In genomic region chr17:30831257-30831656, GRCh38 we compare ENCODE assay signal across 1 cellular context.
A peak's percentile ranks its signal among the peaks of the same experiment; 100 is the strongest.
TF ChIP-seq lines count a peak whose summit lies in the region.

No MANE protein-coding gene starts in this region.

TF ChIP-seq in K562, 482 proteins besides CTCF, POLR2A, EP300 and RAD21 (continued from another document):
- TF ChIP-seq, protein P1, sequence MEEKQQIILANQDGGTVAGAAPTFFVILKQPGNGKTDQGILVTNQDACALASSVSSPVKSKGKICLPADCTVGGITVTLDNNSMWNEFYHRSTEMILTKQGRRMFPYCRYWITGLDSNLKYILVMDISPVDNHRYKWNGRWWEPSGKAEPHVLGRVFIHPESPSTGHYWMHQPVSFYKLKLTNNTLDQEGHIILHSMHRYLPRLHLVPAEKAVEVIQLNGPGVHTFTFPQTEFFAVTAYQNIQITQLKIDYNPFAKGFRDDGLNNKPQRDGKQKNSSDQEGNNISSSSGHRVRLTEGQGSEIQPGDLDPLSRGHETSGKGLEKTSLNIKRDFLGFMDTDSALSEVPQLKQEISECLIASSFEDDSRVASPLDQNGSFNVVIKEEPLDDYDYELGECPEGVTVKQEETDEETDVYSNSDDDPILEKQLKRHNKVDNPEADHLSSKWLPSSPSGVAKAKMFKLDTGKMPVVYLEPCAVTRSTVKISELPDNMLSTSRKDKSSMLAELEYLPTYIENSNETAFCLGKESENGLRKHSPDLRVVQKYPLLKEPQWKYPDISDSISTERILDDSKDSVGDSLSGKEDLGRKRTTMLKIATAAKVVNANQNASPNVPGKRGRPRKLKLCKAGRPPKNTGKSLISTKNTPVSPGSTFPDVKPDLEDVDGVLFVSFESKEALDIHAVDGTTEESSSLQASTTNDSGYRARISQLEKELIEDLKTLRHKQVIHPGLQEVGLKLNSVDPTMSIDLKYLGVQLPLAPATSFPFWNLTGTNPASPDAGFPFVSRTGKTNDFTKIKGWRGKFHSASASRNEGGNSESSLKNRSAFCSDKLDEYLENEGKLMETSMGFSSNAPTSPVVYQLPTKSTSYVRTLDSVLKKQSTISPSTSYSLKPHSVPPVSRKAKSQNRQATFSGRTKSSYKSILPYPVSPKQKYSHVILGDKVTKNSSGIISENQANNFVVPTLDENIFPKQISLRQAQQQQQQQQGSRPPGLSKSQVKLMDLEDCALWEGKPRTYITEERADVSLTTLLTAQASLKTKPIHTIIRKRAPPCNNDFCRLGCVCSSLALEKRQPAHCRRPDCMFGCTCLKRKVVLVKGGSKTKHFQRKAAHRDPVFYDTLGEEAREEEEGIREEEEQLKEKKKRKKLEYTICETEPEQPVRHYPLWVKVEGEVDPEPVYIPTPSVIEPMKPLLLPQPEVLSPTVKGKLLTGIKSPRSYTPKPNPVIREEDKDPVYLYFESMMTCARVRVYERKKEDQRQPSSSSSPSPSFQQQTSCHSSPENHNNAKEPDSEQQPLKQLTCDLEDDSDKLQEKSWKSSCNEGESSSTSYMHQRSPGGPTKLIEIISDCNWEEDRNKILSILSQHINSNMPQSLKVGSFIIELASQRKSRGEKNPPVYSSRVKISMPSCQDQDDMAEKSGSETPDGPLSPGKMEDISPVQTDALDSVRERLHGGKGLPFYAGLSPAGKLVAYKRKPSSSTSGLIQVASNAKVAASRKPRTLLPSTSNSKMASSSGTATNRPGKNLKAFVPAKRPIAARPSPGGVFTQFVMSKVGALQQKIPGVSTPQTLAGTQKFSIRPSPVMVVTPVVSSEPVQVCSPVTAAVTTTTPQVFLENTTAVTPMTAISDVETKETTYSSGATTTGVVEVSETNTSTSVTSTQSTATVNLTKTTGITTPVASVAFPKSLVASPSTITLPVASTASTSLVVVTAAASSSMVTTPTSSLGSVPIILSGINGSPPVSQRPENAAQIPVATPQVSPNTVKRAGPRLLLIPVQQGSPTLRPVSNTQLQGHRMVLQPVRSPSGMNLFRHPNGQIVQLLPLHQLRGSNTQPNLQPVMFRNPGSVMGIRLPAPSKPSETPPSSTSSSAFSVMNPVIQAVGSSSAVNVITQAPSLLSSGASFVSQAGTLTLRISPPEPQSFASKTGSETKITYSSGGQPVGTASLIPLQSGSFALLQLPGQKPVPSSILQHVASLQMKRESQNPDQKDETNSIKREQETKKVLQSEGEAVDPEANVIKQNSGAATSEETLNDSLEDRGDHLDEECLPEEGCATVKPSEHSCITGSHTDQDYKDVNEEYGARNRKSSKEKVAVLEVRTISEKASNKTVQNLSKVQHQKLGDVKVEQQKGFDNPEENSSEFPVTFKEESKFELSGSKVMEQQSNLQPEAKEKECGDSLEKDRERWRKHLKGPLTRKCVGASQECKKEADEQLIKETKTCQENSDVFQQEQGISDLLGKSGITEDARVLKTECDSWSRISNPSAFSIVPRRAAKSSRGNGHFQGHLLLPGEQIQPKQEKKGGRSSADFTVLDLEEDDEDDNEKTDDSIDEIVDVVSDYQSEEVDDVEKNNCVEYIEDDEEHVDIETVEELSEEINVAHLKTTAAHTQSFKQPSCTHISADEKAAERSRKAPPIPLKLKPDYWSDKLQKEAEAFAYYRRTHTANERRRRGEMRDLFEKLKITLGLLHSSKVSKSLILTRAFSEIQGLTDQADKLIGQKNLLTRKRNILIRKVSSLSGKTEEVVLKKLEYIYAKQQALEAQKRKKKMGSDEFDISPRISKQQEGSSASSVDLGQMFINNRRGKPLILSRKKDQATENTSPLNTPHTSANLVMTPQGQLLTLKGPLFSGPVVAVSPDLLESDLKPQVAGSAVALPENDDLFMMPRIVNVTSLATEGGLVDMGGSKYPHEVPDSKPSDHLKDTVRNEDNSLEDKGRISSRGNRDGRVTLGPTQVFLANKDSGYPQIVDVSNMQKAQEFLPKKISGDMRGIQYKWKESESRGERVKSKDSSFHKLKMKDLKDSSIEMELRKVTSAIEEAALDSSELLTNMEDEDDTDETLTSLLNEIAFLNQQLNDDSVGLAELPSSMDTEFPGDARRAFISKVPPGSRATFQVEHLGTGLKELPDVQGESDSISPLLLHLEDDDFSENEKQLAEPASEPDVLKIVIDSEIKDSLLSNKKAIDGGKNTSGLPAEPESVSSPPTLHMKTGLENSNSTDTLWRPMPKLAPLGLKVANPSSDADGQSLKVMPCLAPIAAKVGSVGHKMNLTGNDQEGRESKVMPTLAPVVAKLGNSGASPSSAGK (IDR thresholded peaks at IDR 0.05): peak; percentile 38; the same call in 1 of the 2 replicates
- TF ChIP-seq RB1 (IDR thresholded peaks at IDR 0.05; ENCODE audit: low read depth) (no peak), TAF15 (IDR thresholded peaks at IDR 0.05; ENCODE audit: low read depth, low read length) (no peak), MEF2D (tag; conservative IDR thresholded peaks at IDR 0.05; ENCODE audit: low read depth) (no peak), PRMT5 (CRISPR knock-in tag; IDR thresholded peaks at IDR 0.05) (no peak), KLF10 (CRISPR knock-in tag; IDR thresholded peaks at IDR 0.05) (no peak), GTF2F1 (IDR thresholded peaks at IDR 0.05; ENCODE audit: low read depth, low read length) (no peak), BCL6 (CRISPR knock-in tag; IDR thresholded peaks at IDR 0.05) (no peak), HDAC2 (IDR thresholded peaks at IDR 0.05) (no peak), SAP30 (IDR thresholded peaks at IDR 0.05; ENCODE audit: borderline replicate concordance, insufficient read depth, low read depth, low read length, poor library complexity, severe bottlenecking) (no peak), NR1H2 (CRISPR knock-in tag; IDR thresholded peaks at IDR 0.05) (no peak), ZNF583 (CRISPR knock-in tag; IDR thresholded peaks at IDR 0.05) (no peak), PTTG1 (tag; IDR thresholded peaks at IDR 0.05; ENCODE audit: low read depth) (no peak), ZSCAN32 (CRISPR knock-in tag; IDR thresholded peaks at IDR 0.05) (no peak), ZNF3 (CRISPR knock-in tag; IDR thresholded peaks at IDR 0.05) (no peak), SNIP1 (IDR thresholded peaks at IDR 0.05; ENCODE audit: low read depth) (no peak), REST (CRISPR knock-in tag; IDR thresholded peaks at IDR 0.05; ENCODE audit: low read depth) (no peak), CEBPG (CRISPR knock-in tag; IDR thresholded peaks at IDR 0.05) (no peak), CEBPG (tag; conservative IDR thresholded peaks at IDR 0.05 in 1 of 2, IDR thresholded peaks at IDR 0.05 in 1 of 2) (peak; percentile 57 to 66; a peak in 3 of 4 replicates), NBN (IDR thresholded peaks at IDR 0.05; ENCODE audit: low read depth) (no peak), ZNF584 (CRISPR knock-in tag; IDR thresholded peaks at IDR 0.05; ENCODE audit: low read depth) (no peak)
- TF ChIP-seq, protein P2, sequence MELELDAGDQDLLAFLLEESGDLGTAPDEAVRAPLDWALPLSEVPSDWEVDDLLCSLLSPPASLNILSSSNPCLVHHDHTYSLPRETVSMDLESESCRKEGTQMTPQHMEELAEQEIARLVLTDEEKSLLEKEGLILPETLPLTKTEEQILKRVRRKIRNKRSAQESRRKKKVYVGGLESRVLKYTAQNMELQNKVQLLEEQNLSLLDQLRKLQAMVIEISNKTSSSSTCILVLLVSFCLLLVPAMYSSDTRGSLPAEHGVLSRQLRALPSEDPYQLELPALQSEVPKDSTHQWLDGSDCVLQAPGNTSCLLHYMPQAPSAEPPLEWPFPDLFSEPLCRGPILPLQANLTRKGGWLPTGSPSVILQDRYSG (tag; conservative IDR thresholded peaks at IDR 0.05; ENCODE audit: low read depth): no peak
